15 cellular contexts compared by ENCODE assay signal in genomic region chr10:18710201-18710653, GRCh38. TPM values are rescaled to one million over a fixed set of nuclear protein-coding genes. Genes with fewer than 3 reads are reported as not detected.
DNase-seq lines count a peak whose midpoint lies in the region; ATAC-seq, FAIRE-seq and TF ChIP-seq lines count a peak whose summit lies in the region.
"Had no signal": no experiment of that assay in that cellular context is flagged by ENCODE, and none has a peak within 500 bp of the region (broad histone marks: within the 10 kb centered on the region; RNA-seq: fewer than 3 reads in every experiment).

No MANE protein-coding gene starts in this region.

- no peak overlapping the region for H2BK5ac ChIP-seq in neuronal stem cell (ENCODE audit: low read length)

- TF ChIP-seq EP300 in K562 (IDR thresholded peaks at IDR 0.05; ENCODE audit: low read length) = no peak

- no peak overlapping the region for H3K27ac Mint-ChIP-seq in GM23338
- H3K27ac Mint-ChIP-seq: B cell; CD4-positive, alpha-beta T cell had no signal

- TF ChIP-seq CTCF in GM23338 (conservative IDR thresholded peaks at IDR 0.05; ENCODE audit: low read depth in 2 of 2) = peak in 1 of 2 experiments; percentile 43; a peak in 2 of 4 replicates
- peak in 2 of 3 experiments; percentile 24 to 28; a peak in 2 of 6 replicates for TF ChIP-seq CTCF in K562 (IDR thresholded peaks at IDR 0.05 in 2 of 3, conservative IDR thresholded peaks at IDR 0.05 in 1 of 3; ENCODE audit: insufficient read depth in 2 of 3, low read depth in 1 of 3, low read length in 3 of 3)
- no peak for TF ChIP-seq CTCF in MM.1S (IDR thresholded peaks at IDR 0.05; ENCODE audit: low read length)

- WGBS in K562 (ENCODE audit: insufficient coverage, low coverage, missing lambda C conversion rate) = 11% methylated on average over 24 of the region's 31 CpGs
- WGBS in neuronal stem cell (ENCODE audit: extremely low coverage in 2 of 2, insufficient read length in 2 of 2, insufficient replicate concordance in 1 of 2), 2 donors = no CpG with 5 or more reads among the region's 31 CpGs

- H2AFZ ChIP-seq in GM23338 (peak overlapping the region; percentile 43; the same call in 1 of the 2 replicates), K562 (ENCODE audit: low read depth, low read length) (no peak overlapping the region), neuronal stem cell (ENCODE audit: low read length) (no peak overlapping the region), MM.1S (ENCODE audit: low read length) (no peak overlapping the region)

- intact Hi-C loops in K562 (cut with micrococcal nuclease) = no loop called here

- peaks cover 3% of the 10 kb centered on the region for H3K4me1 ChIP-seq in GM23338 (ENCODE audit: insufficient read depth)
- H3K4me1 ChIP-seq in K562 (replicated peaks in 1 of 2; ENCODE audit: control insufficient read depth in 2 of 2, insufficient read depth in 2 of 2, low read length in 2 of 2) = peaks cover 0 to 6% of the 10 kb centered on the region in 2 experiments; a peak in 2 of 5 replicates
- H3K4me1 ChIP-seq in neuronal stem cell (ENCODE audit: control insufficient read depth in 2 of 2, insufficient read depth in 1 of 2, low read depth in 1 of 2, low read length in 2 of 2) = no peaks in the 10 kb centered on the region
- no peaks in the 10 kb centered on the region for H3K4me1 ChIP-seq in MM.1S (ENCODE audit: low read length)

- no peaks in the 10 kb centered on the region for H3K36me3 ChIP-seq in GM23338 (ENCODE audit: insufficient read depth)
- H3K36me3 ChIP-seq in K562 (ENCODE audit: control insufficient read depth, insufficient read depth, low read length) = no peaks in the 10 kb centered on the region
- H3K36me3 ChIP-seq in neuronal stem cell (replicated peaks in 1 of 2; ENCODE audit: control insufficient read depth in 2 of 2, insufficient read depth in 2 of 2, low read length in 2 of 2) = no peaks in the 10 kb centered on the region
- H3K36me3 ChIP-seq in MM.1S (replicated peaks; ENCODE audit: insufficient read depth, low read length) = no peaks in the 10 kb centered on the region

- H3K14ac ChIP-seq in neuronal stem cell (ENCODE audit: low read length) = peak overlapping the region; percentile 89

- POLR2A ChIA-PET in K562 (lab: Yijun Ruan, JAX) = interaction anchor here (0.6 kb wide), 1 partner anchor 40 kb away, joined by 4 read pairs; no protein-coding TSS in a partner anchor

- in situ Hi-C loops in K562 (cut with MboI) = no loop called here

- DNase-seq in D341Med (ENCODE audit: low spot score) (peak; percentile 27), GM23338 (ENCODE audit: low spot score) (peak; percentile 36), K562 (ENCODE audit: extremely low read depth in 1 of 4, low spot score in 3 of 4) (peak in 2 of 4 experiments; percentile 18 to 25), neuronal stem cell (ENCODE audit: low spot score) (no peak), MM.1S (no peak), islet precursor cell (no peak), GM03348 (ENCODE audit: low spot score) (no peak), NCI-H2081 (lab: John Stamatoyannopoulos, UW) (no peak)
- DNase-seq: Calu3; CD4-positive, alpha-beta T cell; DMS79 had no signal

- H4K91ac ChIP-seq in neuronal stem cell (ENCODE audit: low read depth, low read length, poor library complexity) = no peak overlapping the region

- H3K27ac ChIP-seq in GM23338 (ENCODE audit: low read depth) (no peak overlapping the region), K562 (ENCODE audit: extremely low read depth, low read depth, low read length) (no peak overlapping the region), neuronal stem cell (replicated peaks; ENCODE audit: low read length) (no peak overlapping the region), MM.1S (ENCODE audit: low read length) (no peak overlapping the region)

- H3K9me3 Mint-ChIP-seq in GM23338 = no peaks in the 10 kb centered on the region
- H3K9me3 Mint-ChIP-seq: CD4-positive, alpha-beta T cell had no signal

- H3K27me3 ChIP-seq in GM23338 (ENCODE audit: insufficient read depth) = no peaks in the 10 kb centered on the region
- peaks cover 0 to 18% of the 10 kb centered on the region in 2 experiments; a peak in 2 of 5 replicates for H3K27me3 ChIP-seq in K562 (ENCODE audit: control insufficient read depth in 2 of 2, insufficient read depth in 2 of 2, low read length in 2 of 2)
- peaks cover 0 to 2% (median 0%) of the 10 kb centered on the region in 3 experiments for H3K27me3 ChIP-seq in neuronal stem cell (ENCODE audit: control insufficient read depth in 3 of 3, insufficient read depth in 3 of 3, low read depth in 1 of 3, low read length in 3 of 3)
- no peaks in the 10 kb centered on the region for H3K27me3 ChIP-seq in MM.1S (replicated peaks; ENCODE audit: insufficient read depth, low read length)

- no peak overlapping the region for H3K4me2 ChIP-seq in GM23338
- H3K4me2 ChIP-seq in K562 (ENCODE audit: insufficient read depth, low read length) = no peak overlapping the region
- H3K4me2 ChIP-seq in neuronal stem cell (ENCODE audit: insufficient read depth, low read length, poor library complexity, severe bottlenecking) = no peak overlapping the region
- H3K4me2 ChIP-seq in MM.1S (ENCODE audit: low read depth, low read length) = no peak overlapping the region

- H4K8ac ChIP-seq in neuronal stem cell (ENCODE audit: low read depth, low read length) = no peak overlapping the region

- no peak overlapping the region for H3K23ac ChIP-seq in neuronal stem cell (ENCODE audit: low read depth, low read length, poor library complexity)

- no peak overlapping the region for H3K9ac ChIP-seq in K562 (ENCODE audit: insufficient read depth in 1 of 2, low read depth in 2 of 2, low read length in 2 of 2)
- H3K9ac ChIP-seq in neuronal stem cell (ENCODE audit: low read depth, low read length, poor library complexity) = no peak overlapping the region
- H3K9ac ChIP-seq in MM.1S (ENCODE audit: low read length) = no peak overlapping the region

- no peak overlapping the region for H2BK120ac ChIP-seq in neuronal stem cell (ENCODE audit: low read depth, low read length)

- H3K4me3 ChIP-seq in GM23338 = no peak overlapping the region
- H3K4me3 ChIP-seq in K562 = no peak overlapping the region
- no peak overlapping the region for H3K4me3 ChIP-seq in neuronal stem cell (ENCODE audit: low read length in 2 of 2)
- no peak overlapping the region for H3K4me3 ChIP-seq in MM.1S (ENCODE audit: low read length)

- TF ChIP-seq RAD21 in K562 (CRISPR knock-in tag; conservative IDR thresholded peaks at IDR 0.05 in 1 of 2, IDR thresholded peaks at IDR 0.05 in 1 of 2) = no peak

- H2AK5ac ChIP-seq in neuronal stem cell (ENCODE audit: low read depth, low read length) = peak overlapping the region; percentile 37

- peak; percentile 74 for ATAC-seq in GM23338
- ATAC-seq in K562 = peak; percentile 89

- H3K9me2 ChIP-seq in GM23338 (ENCODE audit: insufficient read depth) = no peaks in the 10 kb centered on the region
- H3K9me2 ChIP-seq in MM.1S (replicated peaks; ENCODE audit: insufficient read depth, low read length) = no peaks in the 10 kb centered on the region

- BruUV-seq in K562 (replicated peaks; lab: Mats Ljungman, UMichigan) = no TSS peak

- no peaks in the 10 kb centered on the region for H3K79me2 ChIP-seq in GM23338 (replicated peaks; ENCODE audit: insufficient read depth)
- no peaks in the 10 kb centered on the region for H3K79me2 ChIP-seq in K562 (ENCODE audit: control insufficient read depth, insufficient read depth, low read length)
- H3K79me2 ChIP-seq in MM.1S (ENCODE audit: low read length) = no peaks in the 10 kb centered on the region

- H3K27me3 Mint-ChIP-seq in GM23338 (ENCODE audit: insufficient read depth, low read depth, poor library complexity) = no peaks in the 10 kb centered on the region

- no peaks in the 10 kb centered on the region for H3K36me3 Mint-ChIP-seq in GM23338 (ENCODE audit: low read depth)

- no peak for TF ChIP-seq POLR2A in K562 (conservative IDR thresholded peaks at IDR 0.05)

- no peak overlapping the region for H2BK12ac ChIP-seq in neuronal stem cell (ENCODE audit: low read length)

- H3K9me1 ChIP-seq in K562 (ENCODE audit: control insufficient read depth, insufficient read depth, low read length) = no peaks in the 10 kb centered on the region

- no peaks in the 10 kb centered on the region for H3K4me1 Mint-ChIP-seq in GM23338
- H3K4me1 Mint-ChIP-seq: B cell had no signal

- H2BK15ac ChIP-seq in neuronal stem cell (ENCODE audit: low read length) = no peak overlapping the region

- H4K20me1 ChIP-seq in GM23338 (replicated peaks; ENCODE audit: insufficient read depth) = no peaks in the 10 kb centered on the region
- H4K20me1 ChIP-seq in K562 (replicated peaks; ENCODE audit: control insufficient read depth, insufficient read depth, low read length) = no peaks in the 10 kb centered on the region
- no peaks in the 10 kb centered on the region for H4K20me1 ChIP-seq in MM.1S (ENCODE audit: insufficient read depth, low read length)

- H3F3A ChIP-seq in GM23338 (replicated peaks; ENCODE audit: low read depth) = no peaks in the 10 kb centered on the region
- no peaks in the 10 kb centered on the region for H3F3A ChIP-seq in MM.1S (ENCODE audit: insufficient read depth, low read length)

- H3K4me3 Mint-ChIP-seq in GM23338 = no peak overlapping the region
- H3K4me3 Mint-ChIP-seq: B cell; CD4-positive, alpha-beta T cell had no signal

- H3K18ac ChIP-seq in neuronal stem cell (ENCODE audit: low read length) = no peak overlapping the region

- no peaks in the 10 kb centered on the region for H3K9me3 ChIP-seq in K562 (replicated peaks; ENCODE audit: control insufficient read depth, insufficient read depth, low read depth, low read length)
- no peaks in the 10 kb centered on the region for H3K9me3 ChIP-seq in neuronal stem cell (replicated peaks in 1 of 2; ENCODE audit: control insufficient read depth in 2 of 2, insufficient read depth in 1 of 2, low read depth in 1 of 2, low read length in 2 of 2)
- no peaks in the 10 kb centered on the region for H3K9me3 ChIP-seq in MM.1S (replicated peaks; ENCODE audit: insufficient read depth, low read length)

- no peak for FAIRE-seq in K562 (lab: Jason Lieb, UNC)
- FAIRE-seq: A204.1, GM12892, H54 had no signal

- CTCF ChIA-PET in K562 (lab: Yijun Ruan, JAX; ENCODE audit: low intra/inter-chr PET ratio) = no interaction called here

- H3K79me1 ChIP-seq in neuronal stem cell (ENCODE audit: low read depth, low read length) = no peaks in the 10 kb centered on the region

- no peak overlapping the region for H3K4ac ChIP-seq in neuronal stem cell (ENCODE audit: low read length)

RNA-seq across cellular contexts. Expression of gene ARL5B, which starts 51.0 kb away (rescaled TPM):
- 76.4 and 82.0 TPM in 2 replicates for total RNA-seq in GM23338 (2014; rRNA removed; shearing (Covaris generic))
- polyA plus RNA-seq in GM23338 (2016; fragmentation: Nextera tagmentation; extraction: Ambion mirVana) (21.5 and 22.8 TPM in 2 replicates), K562 (2011; rRNA removed) (16.2 and 20.4 TPM in 2 replicates), K562 (2014; fragmentation: Illumina TruSeq; extraction: Trizol) (12.6 and 15.2 TPM in 2 replicates), K562 (2014; fragmentation: Nextera tagmentation; extraction: Ambion mirVana) (1 to 10 TPM; 4.1 to 4.7 TPM), K562 (2014; rRNA removed) (7.4 and 8.3 TPM in 2 replicates)
- total RNA-seq in K562 (2011; cell fraction: chromatin; rRNA removed; ENCODE audit: low replicate concordance) = 5.3 and 20.2 TPM in 2 replicates
- 3.5 and 4.5 TPM in 2 replicates for total RNA-seq in K562 (2011; cell fraction: nucleolus; rRNA removed)
- total RNA-seq in K562 (2011; cell fraction: nucleoplasm; rRNA removed) = 10.7 and 22.4 TPM in 2 replicates
- total RNA-seq in K562 (2014; rRNA removed) (8.4 and 10.0 TPM in 2 replicates), K562 (2014; rRNA removed; fragmentation: Illumina TruSeq; extraction: Trizol) (22.2 and 24.6 TPM in 2 replicates), K562 (2015; rRNA removed; fragmentation: Illumina TruSeq; extraction: Trizol) (15.7 and 17.7 TPM in 2 replicates), K562 (2021) (14.1 and 15.1 TPM in 2 replicates)
- 2.2 and 6.8 TPM in 2 replicates for polyA plus RNA-seq in K562 (2011; cell fraction: cytosol; rRNA removed)
- polyA plus RNA-seq in K562 (2011; cell fraction: nucleus; rRNA removed) = 7.5 and 12.7 TPM in 2 replicates
- polyA plus RNA-seq in K562 (2012) = 9.3 and 12.0 TPM in 2 replicates
- polyA minus RNA-seq in K562 (2011; rRNA and poly(A)+ RNA removed) = 36.9 and 41.1 TPM in 2 replicates
- polyA minus RNA-seq in K562 (2011; cell fraction: cytosol; rRNA and poly(A)+ RNA removed) = 11.4 and 16.8 TPM in 2 replicates
- polyA minus RNA-seq in K562 (2011; cell fraction: nucleus; rRNA and poly(A)+ RNA removed) = 9.4 and 18.7 TPM in 2 replicates
- polyA plus RNA-seq in neuronal stem cell (2013, experiment 1 of 2) = 38.8 TPM
- 39.7 TPM for polyA plus RNA-seq in neuronal stem cell (2013, experiment 2 of 2)

RNA-seq across cellular contexts. Expression of gene NSUN6, which starts 58.8 kb away (rescaled TPM):
- total RNA-seq in GM23338 (2014; rRNA removed; shearing (Covaris generic)) = 12.5 and 18.1 TPM in 2 replicates
- polyA plus RNA-seq in GM23338 (2016; fragmentation: Nextera tagmentation; extraction: Ambion mirVana) = 36.3 and 37.4 TPM in 2 replicates
- total RNA-seq in K562 (2011; cell fraction: chromatin; rRNA removed; ENCODE audit: low replicate concordance) = 30.4 and 86.1 TPM in 2 replicates
- 27.7 and 31.2 TPM in 2 replicates for total RNA-seq in K562 (2011; cell fraction: nucleolus; rRNA removed)
- 41.6 and 42.2 TPM in 2 replicates for total RNA-seq in K562 (2011; cell fraction: nucleoplasm; rRNA removed)
- 15.8 and 20.7 TPM in 2 replicates for total RNA-seq in K562 (2014; rRNA removed)
- total RNA-seq in K562 (2014; rRNA removed; fragmentation: Illumina TruSeq; extraction: Trizol) = 31.9 and 35.6 TPM in 2 replicates
- 23.1 and 24.4 TPM in 2 replicates for total RNA-seq in K562 (2015; rRNA removed; fragmentation: Illumina TruSeq; extraction: Trizol)
- total RNA-seq in K562 (2021) = 15.8 and 18.9 TPM in 2 replicates
- 27.4 and 33.1 TPM in 2 replicates for polyA plus RNA-seq in K562 (2011; rRNA removed)
- polyA plus RNA-seq in K562 (2011; cell fraction: cytosol; rRNA removed) = 7.0 and 15.7 TPM in 2 replicates
- polyA plus RNA-seq in K562 (2011; cell fraction: nucleus; rRNA removed) = 32.9 and 39.6 TPM in 2 replicates
- 14.8 and 18.6 TPM in 2 replicates for polyA plus RNA-seq in K562 (2012)
- 22.6 and 24.2 TPM in 2 replicates for polyA plus RNA-seq in K562 (2014; fragmentation: Illumina TruSeq; extraction: Trizol)
- 10 to 100 TPM; 12.5 to 19.1 TPM for polyA plus RNA-seq in K562 (2014; fragmentation: Nextera tagmentation; extraction: Ambion mirVana)
- polyA plus RNA-seq in K562 (2014; rRNA removed) = 26.3 and 26.6 TPM in 2 replicates
- polyA minus RNA-seq in K562 (2011; rRNA and poly(A)+ RNA removed) = 47.2 and 48.6 TPM in 2 replicates
- polyA minus RNA-seq in K562 (2011; cell fraction: cytosol; rRNA and poly(A)+ RNA removed) = 16.2 and 21.6 TPM in 2 replicates
- polyA minus RNA-seq in K562 (2011; cell fraction: nucleus; rRNA and poly(A)+ RNA removed) = 40.3 and 79.2 TPM in 2 replicates
- 15.5 TPM for polyA plus RNA-seq in neuronal stem cell (2013, experiment 1 of 2)
- polyA plus RNA-seq in neuronal stem cell (2013, experiment 2 of 2) = 16.1 TPM

Comparison
In these comparisons a context has a peak if more than half of its experiments do, and no peak if none do; other contexts are left out.
1. DNase-seq: peak in D341Med (single experiment) and GM23338 (single experiment); none in neuronal stem cell (single experiment), MM.1S (single experiment), islet precursor cell (single experiment), GM03348 (single experiment) and NCI-H2081 (0 of 2).